ENCODE assay signal across 1 cellular context in the genomic region with DNA sequence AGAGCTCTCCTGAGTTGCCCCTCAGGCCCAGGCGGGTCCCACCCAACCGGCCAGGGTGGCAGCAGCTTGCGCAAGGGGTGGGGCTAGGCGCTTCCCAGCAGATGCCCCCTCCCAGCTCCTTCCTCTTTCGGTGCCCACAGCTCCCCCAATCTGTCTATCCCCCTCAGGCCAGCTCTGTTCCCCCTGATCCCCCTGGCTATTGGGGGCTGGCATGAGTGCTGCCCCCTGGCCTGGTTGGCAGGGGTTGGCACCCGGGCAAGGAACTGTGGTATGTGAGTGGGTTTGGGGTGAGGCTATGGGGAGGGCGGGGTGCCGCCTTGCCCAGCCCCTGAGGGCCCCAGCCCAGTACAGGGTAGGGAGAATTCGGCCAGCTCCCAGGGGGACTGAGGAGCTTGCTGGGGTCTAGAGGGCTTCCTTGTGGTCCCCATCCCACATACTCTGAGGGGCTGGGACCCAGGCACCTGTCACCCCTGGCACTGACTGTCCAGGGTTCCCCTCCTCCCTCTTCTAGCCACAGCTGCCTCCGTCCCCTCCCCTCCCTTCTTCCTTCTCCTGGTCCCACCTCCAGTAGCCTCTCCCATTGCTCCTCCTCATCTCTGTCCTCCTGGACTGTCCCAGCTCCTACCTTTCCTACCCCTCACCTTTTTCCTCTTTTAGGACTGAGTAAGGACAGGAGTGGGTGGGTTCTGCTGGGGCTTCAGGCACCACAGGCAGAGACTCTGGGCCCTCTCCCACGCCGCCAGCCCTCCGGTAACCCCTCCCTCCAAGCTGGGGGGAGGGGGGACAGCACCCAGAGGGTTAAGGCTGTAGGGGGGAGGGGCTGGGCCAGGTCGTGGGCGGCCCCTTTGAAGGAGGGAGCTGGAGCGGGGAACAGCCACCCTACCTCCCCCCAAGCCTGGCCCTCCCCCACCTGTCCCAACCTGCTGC.
A peak's percentile ranks its signal among the peaks of the same experiment; 100 is the strongest.
TF ChIP-seq lines count a peak whose summit lies in the region.

No MANE protein-coding gene starts in this region.

TF ChIP-seq in HepG2, 621 proteins besides CTCF, POLR2A, EP300 and RAD21:
- TF ChIP-seq YY1 (IDR thresholded peaks at IDR 0.05; ENCODE audit: insufficient read depth, insufficient replicate concordance, low read depth, low read length) (no peak), ZNF333 (CRISPR knock-in tag; IDR thresholded peaks at IDR 0.05; ENCODE audit: borderline replicate concordance) (no peak), ZNF652 (CRISPR knock-in tag; IDR thresholded peaks at IDR 0.05; ENCODE audit: borderline replicate concordance, low read depth) (0 out of 2 replicates have a peak, but pooled peaks have one; percentile 43), ZBTB38 (CRISPR knock-in tag; IDR thresholded peaks at IDR 0.05) (no peak), PRPF4 (IDR thresholded peaks at IDR 0.05; ENCODE audit: low read depth, low read length, poor library complexity, severe bottlenecking) (no peak), FLYWCH1 (CRISPR knock-in tag; IDR thresholded peaks at IDR 0.05) (no peak), HBP1 (CRISPR knock-in tag; IDR thresholded peaks at IDR 0.05; ENCODE audit: low read depth) (no peak), ZNF10 (CRISPR knock-in tag; IDR thresholded peaks at IDR 0.05; ENCODE audit: borderline replicate concordance, low read depth) (no peak), STAG1 (CRISPR knock-in tag; IDR thresholded peaks at IDR 0.05) (no peak), ZNF678 (CRISPR knock-in tag; IDR thresholded peaks at IDR 0.05) (no peak), ZNF644 (CRISPR knock-in tag; IDR thresholded peaks at IDR 0.05; ENCODE audit: low read depth) (no peak), EZH2 (conservative IDR thresholded peaks at IDR 0.05; ENCODE audit: low read depth, low read length) (no peak), SIN3B (IDR thresholded peaks at IDR 0.05; ENCODE audit: low read length) (no peak), GABPA (IDR thresholded peaks at IDR 0.05; ENCODE audit: low read depth, low read length) (no peak), GABPA (CRISPR knock-in tag; IDR thresholded peaks at IDR 0.05; ENCODE audit: low read depth) (no peak), GATAD1 (CRISPR knock-in tag; IDR thresholded peaks at IDR 0.05) (no peak), ZBTB1 (CRISPR knock-in tag; IDR thresholded peaks at IDR 0.05; ENCODE audit: borderline replicate concordance) (no peak), FOXP4 (CRISPR knock-in tag; IDR thresholded peaks at IDR 0.05) (no peak), MED13 (CRISPR knock-in tag; IDR thresholded peaks at IDR 0.05) (no peak), TCF7 (IDR thresholded peaks at IDR 0.05; ENCODE audit: low read depth) (no peak), BRD4 (CRISPR knock-in tag; IDR thresholded peaks at IDR 0.05) (no peak), ZNF121 (CRISPR knock-in tag; IDR thresholded peaks at IDR 0.05) (no peak), NRL (CRISPR knock-in tag; IDR thresholded peaks at IDR 0.05; ENCODE audit: borderline replicate concordance) (peak; percentile 43; the same call in 1 of the 2 replicates), CBFB (CRISPR knock-in tag; IDR thresholded peaks at IDR 0.05) (no peak), NR2C2 (CRISPR knock-in tag; IDR thresholded peaks at IDR 0.05; ENCODE audit: borderline replicate concordance) (no peak), ZNF460 (CRISPR knock-in tag; IDR thresholded peaks at IDR 0.05; ENCODE audit: borderline replicate concordance) (no peak), ZFP41 (CRISPR knock-in tag; IDR thresholded peaks at IDR 0.05; ENCODE audit: borderline replicate concordance) (no peak), ETV5 (CRISPR knock-in tag; IDR thresholded peaks at IDR 0.05; ENCODE audit: borderline replicate concordance) (no peak), SMC3 (IDR thresholded peaks at IDR 0.05; ENCODE audit: low read length) (no peak), ZFY (CRISPR knock-in tag; IDR thresholded peaks at IDR 0.05) (no peak), AGO2 (optimal IDR thresholded peaks at IDR 0.05; ENCODE audit: low read depth, low read length) (peak; percentile 34), TAF1 (CRISPR knock-in tag; IDR thresholded peaks at IDR 0.05) (no peak), ZNF687 (CRISPR knock-in tag; IDR thresholded peaks at IDR 0.05) (no peak), ZNF556 (CRISPR knock-in tag; IDR thresholded peaks at IDR 0.05; ENCODE audit: borderline replicate concordance) (no peak)
- TF ChIP-seq, protein P1, sequence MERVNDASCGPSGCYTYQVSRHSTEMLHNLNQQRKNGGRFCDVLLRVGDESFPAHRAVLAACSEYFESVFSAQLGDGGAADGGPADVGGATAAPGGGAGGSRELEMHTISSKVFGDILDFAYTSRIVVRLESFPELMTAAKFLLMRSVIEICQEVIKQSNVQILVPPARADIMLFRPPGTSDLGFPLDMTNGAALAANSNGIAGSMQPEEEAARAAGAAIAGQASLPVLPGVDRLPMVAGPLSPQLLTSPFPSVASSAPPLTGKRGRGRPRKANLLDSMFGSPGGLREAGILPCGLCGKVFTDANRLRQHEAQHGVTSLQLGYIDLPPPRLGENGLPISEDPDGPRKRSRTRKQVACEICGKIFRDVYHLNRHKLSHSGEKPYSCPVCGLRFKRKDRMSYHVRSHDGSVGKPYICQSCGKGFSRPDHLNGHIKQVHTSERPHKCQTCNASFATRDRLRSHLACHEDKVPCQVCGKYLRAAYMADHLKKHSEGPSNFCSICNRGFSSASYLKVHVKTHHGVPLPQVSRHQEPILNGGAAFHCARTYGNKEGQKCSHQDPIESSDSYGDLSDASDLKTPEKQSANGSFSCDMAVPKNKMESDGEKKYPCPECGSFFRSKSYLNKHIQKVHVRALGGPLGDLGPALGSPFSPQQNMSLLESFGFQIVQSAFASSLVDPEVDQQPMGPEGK (CRISPR knock-in tag; IDR thresholded peaks at IDR 0.05): peak; percentile 25; the same call in 1 of the 2 replicates
- TF ChIP-seq, protein P2, sequence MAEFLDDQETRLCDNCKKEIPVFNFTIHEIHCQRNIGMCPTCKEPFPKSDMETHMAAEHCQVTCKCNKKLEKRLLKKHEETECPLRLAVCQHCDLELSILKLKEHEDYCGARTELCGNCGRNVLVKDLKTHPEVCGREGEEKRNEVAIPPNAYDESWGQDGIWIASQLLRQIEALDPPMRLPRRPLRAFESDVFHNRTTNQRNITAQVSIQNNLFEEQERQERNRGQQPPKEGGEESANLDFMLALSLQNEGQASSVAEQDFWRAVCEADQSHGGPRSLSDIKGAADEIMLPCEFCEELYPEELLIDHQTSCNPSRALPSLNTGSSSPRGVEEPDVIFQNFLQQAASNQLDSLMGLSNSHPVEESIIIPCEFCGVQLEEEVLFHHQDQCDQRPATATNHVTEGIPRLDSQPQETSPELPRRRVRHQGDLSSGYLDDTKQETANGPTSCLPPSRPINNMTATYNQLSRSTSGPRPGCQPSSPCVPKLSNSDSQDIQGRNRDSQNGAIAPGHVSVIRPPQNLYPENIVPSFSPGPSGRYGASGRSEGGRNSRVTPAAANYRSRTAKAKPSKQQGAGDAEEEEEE (CRISPR knock-in tag; IDR thresholded peaks at IDR 0.05; ENCODE audit: borderline replicate concordance): no peak
- TF ChIP-seq, protein P3, sequence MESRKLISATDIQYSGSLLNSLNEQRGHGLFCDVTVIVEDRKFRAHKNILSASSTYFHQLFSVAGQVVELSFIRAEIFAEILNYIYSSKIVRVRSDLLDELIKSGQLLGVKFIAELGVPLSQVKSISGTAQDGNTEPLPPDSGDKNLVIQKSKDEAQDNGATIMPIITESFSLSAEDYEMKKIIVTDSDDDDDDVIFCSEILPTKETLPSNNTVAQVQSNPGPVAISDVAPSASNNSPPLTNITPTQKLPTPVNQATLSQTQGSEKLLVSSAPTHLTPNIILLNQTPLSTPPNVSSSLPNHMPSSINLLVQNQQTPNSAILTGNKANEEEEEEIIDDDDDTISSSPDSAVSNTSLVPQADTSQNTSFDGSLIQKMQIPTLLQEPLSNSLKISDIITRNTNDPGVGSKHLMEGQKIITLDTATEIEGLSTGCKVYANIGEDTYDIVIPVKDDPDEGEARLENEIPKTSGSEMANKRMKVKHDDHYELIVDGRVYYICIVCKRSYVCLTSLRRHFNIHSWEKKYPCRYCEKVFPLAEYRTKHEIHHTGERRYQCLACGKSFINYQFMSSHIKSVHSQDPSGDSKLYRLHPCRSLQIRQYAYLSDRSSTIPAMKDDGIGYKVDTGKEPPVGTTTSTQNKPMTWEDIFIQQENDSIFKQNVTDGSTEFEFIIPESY (CRISPR knock-in tag; IDR thresholded peaks at IDR 0.05): 0 out of 2 replicates have a peak, but pooled peaks have one; percentile 8
